Comparison of ENCODE assay signal across 8 cellular contexts in the genomic region with DNA sequence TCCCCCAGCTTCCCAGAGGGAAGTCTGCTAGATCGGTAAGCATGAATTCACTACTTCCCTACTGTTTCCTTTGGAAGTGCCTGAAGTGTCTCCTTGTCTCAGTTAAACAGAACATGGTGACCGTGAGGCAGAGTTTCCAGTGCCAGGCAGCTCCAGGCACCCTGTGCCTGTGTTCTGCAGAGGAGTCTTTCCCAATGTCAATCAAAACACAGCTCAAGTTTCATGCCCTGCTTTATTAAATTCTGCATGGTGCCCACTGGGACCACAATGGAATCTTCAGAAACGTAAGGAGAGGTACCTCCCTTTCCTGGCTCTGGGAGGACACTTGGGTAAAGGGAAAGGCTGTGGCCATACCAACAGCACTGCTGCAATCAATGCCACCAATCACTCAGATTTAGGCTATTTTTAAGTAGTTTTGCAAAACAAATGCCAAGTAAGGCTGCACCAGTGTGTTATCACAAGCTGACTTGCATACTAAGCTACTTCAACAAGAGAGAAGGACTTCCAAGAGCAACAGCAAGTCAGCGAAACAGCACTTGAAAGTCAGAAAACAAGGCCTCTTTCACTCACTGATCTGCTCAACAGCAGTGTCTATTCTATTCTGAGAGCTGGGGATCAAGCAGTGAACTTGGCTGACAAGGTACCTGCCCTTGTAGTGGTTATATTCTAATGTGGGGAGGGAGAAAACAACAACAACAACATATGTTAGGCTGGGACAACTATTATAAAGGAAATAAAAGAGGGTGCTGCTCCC. TPM values are rescaled to one million over a fixed set of nuclear protein-coding genes. Genes with fewer than 3 reads are reported as not detected.
DNase-seq lines count a peak whose midpoint lies in the region; ATAC-seq and TF ChIP-seq lines count a peak whose summit lies in the region.

No MANE protein-coding gene starts in this region.

- peaks cover 8% of the 10 kb centered on the region for H3K9me3 Mint-ChIP-seq in activated CD8-positive, alpha-beta T cell treated with anti-CD3 and anti-CD28 coated beads for 36 hours

- peaks cover 23% of the 10 kb centered on the region for H3K4me1 ChIP-seq in cardiac muscle cell (ENCODE audit: low read depth)
- H3K4me1 ChIP-seq in trophoblast cell (ENCODE audit: control insufficient read depth in 1 of 2, insufficient read depth in 2 of 2, low read length in 2 of 2): no peaks in the 10 kb centered on the region

- H3K27ac ChIP-seq in cardiac muscle cell: peak overlapping the region; percentile 88
- H3K27ac ChIP-seq in trophoblast cell (ENCODE audit: low read depth, low read length): no peak overlapping the region

- no peak overlapping the region for H2BK12ac ChIP-seq in trophoblast cell (ENCODE audit: low read length)

- H3K4me1 Mint-ChIP-seq in activated CD8-positive, alpha-beta T cell treated with anti-CD3 and anti-CD28 coated beads for 36 hours (ENCODE audit: low read depth): peaks cover 79% of the 10 kb centered on the region

- TF ChIP-seq CTCF in activated CD8-positive, alpha-beta T cell treated with anti-CD3 and anti-CD28 coated beads for 36 hours (IDR thresholded peaks at IDR 0.05): no peak
- TF ChIP-seq CTCF in cardiac muscle cell (IDR thresholded peaks at IDR 0.05; ENCODE audit: low read depth, low read length): no peak

- peak overlapping the region; percentile 79 for H3K27ac Mint-ChIP-seq in activated CD8-positive, alpha-beta T cell treated with anti-CD3 and anti-CD28 coated beads for 36 hours

- H3K4ac ChIP-seq in trophoblast cell (ENCODE audit: low read depth, low read length): no peak overlapping the region

- no peak overlapping the region for H3K18ac ChIP-seq in trophoblast cell (ENCODE audit: low read length)

- CTCF ChIA-PET in activated CD8-positive, alpha-beta T cell treated with anti-CD3 and anti-CD28 coated beads for 36 hours (lab: Charles Lee): interaction anchor here (1.1 to 7.3 kb wide), 7 partner anchors 12 to 249 kb away, joined by 3 to 133 read pairs (median 11); a partner anchor contains a TSS

- H3K9me3 ChIP-seq in cardiac muscle cell (ENCODE audit: low read depth) (no peaks in the 10 kb centered on the region), trophoblast cell (ENCODE audit: insufficient read depth, low read depth, low read length) (no peaks in the 10 kb centered on the region)

- H4K12ac ChIP-seq in trophoblast cell (ENCODE audit: low read depth, low read length): no peak overlapping the region

- H4K91ac ChIP-seq in trophoblast cell (ENCODE audit: low read depth, low read length): no peak overlapping the region

- no peak overlapping the region for H2BK120ac ChIP-seq in trophoblast cell (ENCODE audit: insufficient read depth, low read length, poor library complexity)

- H3K4me3 Mint-ChIP-seq in activated CD8-positive, alpha-beta T cell treated with anti-CD3 and anti-CD28 coated beads for 36 hours: peak overlapping the region; percentile 1

- no peak overlapping the region for H3K14ac ChIP-seq in trophoblast cell (ENCODE audit: low read length)

- H3K79me1 ChIP-seq in trophoblast cell (ENCODE audit: low read length): no peaks in the 10 kb centered on the region

- ATAC-seq in GM21526 (IDR thresholded peaks at IDR 0.05; ENCODE audit: low FRiP score, unreplicated experiment) (peak; percentile 40), sciatic nerve (peak; percentile 76), HG03432 (IDR thresholded peaks at IDR 0.05; ENCODE audit: unreplicated experiment) (no peak)
- no peak for ATAC-seq in activated CD8-positive, alpha-beta T cell treated with anti-CD3 and anti-CD28 coated beads for 36 hours

- no peak overlapping the region for H3K23ac ChIP-seq in trophoblast cell (ENCODE audit: low read length)

- H3K4me3 ChIP-seq in cardiac muscle cell: no peak overlapping the region
- no peak overlapping the region for H3K4me3 ChIP-seq in trophoblast cell (ENCODE audit: low read depth, low read length)

- intact Hi-C loops in activated CD8-positive, alpha-beta T cell treated with anti-CD3 and anti-CD28 coated beads for 36 hours (cut with micrococcal nuclease): no loop called here
- intact Hi-C loops in sciatic nerve (cut with DNase I): no loop called here

- H3K36me3 ChIP-seq in cardiac muscle cell (no peaks in the 10 kb centered on the region), trophoblast cell (ENCODE audit: control insufficient read depth in 1 of 2, insufficient read depth in 2 of 2, low read length in 2 of 2) (peaks cover 0 to 2% of the 10 kb centered on the region in 2 experiments)

- POLR2A ChIA-PET in activated CD8-positive, alpha-beta T cell treated with anti-CD3 and anti-CD28 coated beads for 36 hours (lab: Charles Lee): interaction anchor here (0.6 to 6.3 kb wide), 9 partner anchors 8 to 249 kb away, joined by 3 to 41 read pairs (median 4); no protein-coding TSS in a partner anchor

- no CpG with 5 or more reads among the region's 4 CpGs for WGBS in trophoblast cell (ENCODE audit: extremely low coverage, insufficient coverage, insufficient read length)

- peaks cover 49% of the 10 kb centered on the region for H3K36me3 Mint-ChIP-seq in activated CD8-positive, alpha-beta T cell treated with anti-CD3 and anti-CD28 coated beads for 36 hours (ENCODE audit: low read depth)

- H3K9ac ChIP-seq in trophoblast cell (ENCODE audit: low read length): no peak overlapping the region

- no peak overlapping the region for H2AFZ ChIP-seq in trophoblast cell (ENCODE audit: insufficient read depth, low read length, poor library complexity)

- no peak overlapping the region for H2AK5ac ChIP-seq in trophoblast cell (ENCODE audit: low read length)

- no peaks in the 10 kb centered on the region for H3K27me3 Mint-ChIP-seq in activated CD8-positive, alpha-beta T cell treated with anti-CD3 and anti-CD28 coated beads for 36 hours

- H2BK5ac ChIP-seq in trophoblast cell (ENCODE audit: low read depth, low read length, poor library complexity): no peak overlapping the region

- H3K4me2 ChIP-seq in trophoblast cell (ENCODE audit: low read length): no peak overlapping the region

- no peak for DNase-seq in activated CD8-positive, alpha-beta T cell treated with anti-CD3 and anti-CD28 coated beads for 36 hours
- DNase-seq in cardiac muscle cell (ENCODE audit: low read depth in 1 of 2, low spot score in 1 of 2) (peak in 1 of 2 donors; percentile 51), sciatic nerve (ENCODE audit: low spot score) (no peak), MV-4-11 (lab: John Stamatoyannopoulos, UW) (no peak), NCI-H446 treated with DMSO at 0.1 percent for 48 hours (lab: John Stamatoyannopoulos, UW) (no peak), trophoblast cell (no peak)

- H3K27me3 ChIP-seq in cardiac muscle cell (no peaks in the 10 kb centered on the region), trophoblast cell (ENCODE audit: insufficient read depth, low read length) (no peaks in the 10 kb centered on the region)

- no peak overlapping the region for H4K8ac ChIP-seq in trophoblast cell (ENCODE audit: low read depth, low read length)

- no peaks in the 10 kb centered on the region for H3K79me2 ChIP-seq in trophoblast cell (ENCODE audit: control insufficient read depth, insufficient read depth, low read length, poor library complexity)

RNA-seq across cellular contexts. Expression of a gene that starts 14.9 kb away (rescaled TPM):
- total RNA-seq in activated CD8-positive, alpha-beta T cell treated with anti-CD3 and anti-CD28 coated beads for 36 hours: 10 to 100 TPM; 95.5 to 95.7 TPM
- 29.2 and 50.8 TPM in 2 replicates for total RNA-seq in cardiac muscle cell
- polyA plus RNA-seq in cardiac muscle cell: 18.1 and 27.4 TPM in 2 replicates
- 40.3 TPM for total RNA-seq in sciatic nerve
- 15.7 and 16.3 TPM in 2 replicates for polyA plus RNA-seq in trophoblast cell (2013)

Comparison
In these comparisons a context has a peak if more than half of its experiments do, and no peak if none do; other contexts are left out.
1. ATAC-seq: peak in GM21526 (single experiment) and sciatic nerve (single experiment); none in activated CD8-positive, alpha-beta T cell treated with anti-CD3 and anti-CD28 coated beads for 36 hours (single experiment) and HG03432 (single experiment).